ENCODE assay signal across 36 cellular contexts in the genomic region with DNA sequence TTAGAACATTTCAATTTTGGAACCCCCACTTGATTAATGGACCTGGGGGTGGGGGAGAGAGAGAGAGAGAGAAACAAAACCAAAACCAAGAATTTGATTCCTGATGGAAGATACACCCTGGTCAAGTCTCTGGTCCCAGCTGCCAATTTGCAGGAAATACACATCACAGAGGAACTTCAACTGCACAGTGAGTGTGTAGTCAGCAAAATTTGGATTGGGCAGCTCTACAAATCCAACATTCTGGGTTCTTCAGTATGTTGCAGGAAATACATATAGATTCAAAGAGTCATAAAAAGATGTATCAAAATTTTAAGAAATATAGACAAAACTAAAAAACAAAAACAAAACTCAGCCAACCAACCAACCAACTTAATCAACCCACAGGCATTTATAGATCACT. TPM values are rescaled to one million over a fixed set of nuclear protein-coding genes. Genes with fewer than 3 reads are reported as not detected.
"Had no signal": no experiment of that assay in that cellular context is flagged by ENCODE, and none has a peak within 500 bp of the region (broad histone marks: within the 10 kb centered on the region; RNA-seq: fewer than 3 reads in every experiment).

No MANE protein-coding gene starts in this region.

- DNase-seq: Karpas-422, Kasumi-1, MG63, MM.1S, MV-4-11, NCI-H1092, NCI-H1092 treated with DMSO at 0.1 percent for 48 hours, NCI-H1105, NCI-H1105 treated with DMSO at 0.1 percent for 48 hours, NCI-H1417, NCI-H1417 treated with DMSO at 0.1 percent for 48 hours, NCI-H1436, NCI-H1436 treated with DMSO at 0.1 percent for 48 hours, NCI-H146, NCI-H1694, NCI-H1694 treated with DMSO at 0.1 percent for 48 hours, NCI-H187, NCI-H187 treated with DMSO at 0.1 percent for 48 hours, NCI-H1930, NCI-H2029, NCI-H2029 treated with DMSO at 0.1 percent for 48 hours, NCI-H2081, NCI-H2081 treated with DMSO at 0.1 percent for 48 hours, NCI-H2107, NCI-H2171, NCI-H2171 treated with DMSO at 0.1 percent for 48 hours, NCI-H2227 treated with DMSO at 0.1 percent for 48 hours, NCI-H226, NCI-H345, NCI-H446, NCI-H446 treated with DMSO at 0.1 percent for 48 hours, NCI-H510A, NCI-H510A treated with DMSO at 0.1 percent for 48 hours, NCI-H524, NCI-H524 treated with DMSO at 0.1 percent for 48 hours had no signal

- H3K9me3 ChIP-seq: MG63 had no signal

- H3K36me3 ChIP-seq: MG63 had no signal

- H3K27me3 ChIP-seq: MG63 had no signal

- H3K4me3 ChIP-seq: MG63 had no signal

RNA-seq across cellular contexts. Expression of gene DNAH10, which starts 17.4 kb away (rescaled TPM):
- total RNA-seq: M059J had no signal
